ENCODE assay signal across 13 cellular contexts in the genomic region with DNA sequence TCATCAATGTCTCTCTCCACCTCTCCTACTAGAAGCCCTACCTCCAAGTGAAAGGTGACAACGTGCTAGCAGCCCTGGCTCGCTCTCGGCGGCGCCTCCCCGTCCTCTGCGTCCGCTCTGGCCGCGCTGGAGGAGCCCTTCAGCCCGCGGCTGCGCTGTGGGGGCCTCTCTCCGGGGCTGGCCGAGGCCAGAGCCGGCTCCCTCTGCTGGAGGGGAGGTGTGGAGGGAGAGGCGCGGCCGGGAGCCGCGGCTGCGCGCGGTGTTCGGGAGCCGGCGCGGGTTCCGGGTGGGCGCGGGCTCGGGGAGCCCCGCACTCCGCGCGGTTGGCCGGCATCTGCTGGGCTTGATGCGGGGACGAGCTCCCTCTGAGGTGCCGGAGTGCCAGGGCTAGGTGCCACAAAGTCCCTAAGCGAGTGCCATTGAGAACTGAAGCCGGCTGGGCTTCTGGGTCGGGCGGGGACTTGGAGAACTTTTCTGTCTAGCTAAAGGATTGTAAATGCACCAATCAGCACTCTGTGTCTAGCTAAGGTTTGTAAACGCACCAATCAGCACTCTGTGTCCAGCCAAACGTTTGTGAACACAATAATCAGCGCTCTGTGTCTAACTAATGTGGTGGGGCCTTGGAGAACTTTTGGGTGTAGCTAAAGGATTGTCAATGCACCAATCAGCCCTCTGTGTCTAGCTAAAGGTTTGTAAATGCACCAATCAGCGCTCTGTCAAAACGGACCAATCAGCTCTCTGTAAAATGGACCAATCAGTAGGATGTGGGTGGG.
A peak's percentile ranks its signal among the peaks of the same experiment; 100 is the strongest.
DNase-seq lines count a peak whose midpoint lies in the region; ATAC-seq, FAIRE-seq and TF ChIP-seq lines count a peak whose summit lies in the region.
"Had no signal": no experiment of that assay in that cellular context is flagged by ENCODE, and none has a peak within 500 bp of the region (broad histone marks: within the 10 kb centered on the region; RNA-seq: fewer than 3 reads in every experiment).

No MANE protein-coding gene starts in this region.

- TF ChIP-seq CTCF in A549 (IDR thresholded peaks at IDR 0.05) (peak; percentile 22; the same call in 1 of the 3 replicates), kidney epithelial cell (IDR thresholded peaks at IDR 0.05; ENCODE audit: insufficient read depth, low read length, poor library complexity, severe bottlenecking) (no peak), lower leg skin (IDR thresholded peaks at IDR 0.05) (no peak)
- TF ChIP-seq CTCF in activated CD8-positive, alpha-beta T cell treated with anti-CD3 and anti-CD28 coated beads for 36 hours (IDR thresholded peaks at IDR 0.05) = no peak

- H3K4me2 ChIP-seq in A549 = peak overlapping the region; percentile 63

- TF ChIP-seq RAD21 in A549 (conservative IDR thresholded peaks at IDR 0.05 in 1 of 2, IDR thresholded peaks at IDR 0.05 in 1 of 2) = no peak

- ATAC-seq in A549 = peak; percentile 85 to 96
- ATAC-seq in activated CD8-positive, alpha-beta T cell treated with anti-CD3 and anti-CD28 coated beads for 36 hours = peak; percentile 17
- ATAC-seq in GM21786 (IDR thresholded peaks at IDR 0.05; ENCODE audit: unreplicated experiment) = no peak
- ATAC-seq: activated CD4-positive, CD25-positive, alpha-beta regulatory T cell treated with anti-CD3 and anti-CD28 coated beads, Interleukin-2, amount 50 U/mL, for 24 hours; stimulated activated effector memory CD8-positive, alpha-beta T cell treated with anti-CD3 and anti-CD28 coated beads, Interleukin-12 subunit alpha, Interleukin-12 subunit beta, amount 100 ng/mL, for 72 hours had no signal

- peak overlapping the region; percentile 20 for H3K4me3 Mint-ChIP-seq in activated CD8-positive, alpha-beta T cell treated with anti-CD3 and anti-CD28 coated beads for 36 hours
- H3K4me3 Mint-ChIP-seq: activated naive CD8-positive, alpha-beta T cell; nephron progenitor cell; stimulated activated effector memory CD8-positive, alpha-beta T cell treated with anti-CD3 and anti-CD28 coated beads, Interleukin-12 subunit alpha, Interleukin-12 subunit beta, amount 100 ng/mL, for 72 hours had no signal

- H3K36me3 ChIP-seq in kidney epithelial cell (ENCODE audit: control insufficient read depth, insufficient read depth, low read length) = no peaks in the 10 kb centered on the region

- H3K4me1 Mint-ChIP-seq in activated CD8-positive, alpha-beta T cell treated with anti-CD3 and anti-CD28 coated beads for 36 hours (ENCODE audit: low read depth) = no peaks in the 10 kb centered on the region
- H3K4me1 Mint-ChIP-seq: nephron progenitor cell; stimulated activated effector memory CD8-positive, alpha-beta T cell treated with anti-CD3 and anti-CD28 coated beads, Interleukin-12 subunit alpha, Interleukin-12 subunit beta, amount 100 ng/mL, for 72 hours had no signal

- peak overlapping the region; percentile 41 for H3K4me3 ChIP-seq in A549
- H3K4me3 ChIP-seq in kidney epithelial cell (ENCODE audit: low read depth, low read length) = peak overlapping the region; percentile 7
- H3K4me3 ChIP-seq in lower leg skin (ENCODE audit: low read depth, poor library complexity, severe bottlenecking) = no peak overlapping the region

- no peaks in the 10 kb centered on the region for H3K27me3 ChIP-seq in kidney epithelial cell (ENCODE audit: control insufficient read depth, insufficient read depth, low read length)

- peak overlapping the region; percentile 73 to 80 for H3K27ac ChIP-seq in A549

- H3K27me3 Mint-ChIP-seq in activated CD8-positive, alpha-beta T cell treated with anti-CD3 and anti-CD28 coated beads for 36 hours = peaks cover 5% of the 10 kb centered on the region

- H3K36me3 Mint-ChIP-seq in activated CD8-positive, alpha-beta T cell treated with anti-CD3 and anti-CD28 coated beads for 36 hours (ENCODE audit: low read depth) = no peaks in the 10 kb centered on the region
- H3K36me3 Mint-ChIP-seq: activated naive CD8-positive, alpha-beta T cell; stimulated activated effector memory CD8-positive, alpha-beta T cell treated with anti-CD3 and anti-CD28 coated beads, Interleukin-12 subunit alpha, Interleukin-12 subunit beta, amount 100 ng/mL, for 72 hours had no signal

- TF ChIP-seq POLR2A in A549 (IDR thresholded peaks at IDR 0.05; ENCODE audit: low read length) (peak; percentile 72), lower leg skin (IDR thresholded peaks at IDR 0.05) (no peak)

- TF ChIP-seq EP300 in A549 (IDR thresholded peaks at IDR 0.05) = no peak

- 44% methylated on average over 47 of the region's 49 CpGs for whole genome bisulfite sequencing in A549 (ENCODE audit: missing lambda C conversion rate)
- 58 to 73% methylated on average over 43 to 48 of the region's 49 CpGs for WGBS in lower leg skin, 2 donors

- no peaks in the 10 kb centered on the region for H3K4me1 ChIP-seq in A549

- DNase-seq in A549 (ENCODE audit: low read depth in 1 of 2, low spot score in 1 of 2) = peak in 1 of 2 experiments; percentile 66
- peak; percentile 64 for DNase-seq in ELF-1 (ENCODE audit: low read depth, low spot score)
- peak; percentile 2 for DNase-seq in activated CD8-positive, alpha-beta T cell treated with anti-CD3 and anti-CD28 coated beads for 36 hours
- no peak for DNase-seq in kidney epithelial cell (ENCODE audit: low read depth)
- DNase-seq in lower leg skin (ENCODE audit: low spot score in 2 of 2) = no peak
- DNase-seq in NCI-H1092 (lab: John Stamatoyannopoulos, UW) = no peak
- DNase-seq in stimulated activated CD4-positive, alpha-beta T cell treated with anti-CD3 and anti-CD28 coated beads, Interleukin-2, amount 100 ng/mL, for 48 hours = no peak
- DNase-seq: NCI-H2029 treated with DMSO at 0.1 percent for 48 hours, nephron progenitor cell had no signal

- H3K27ac Mint-ChIP-seq in activated CD8-positive, alpha-beta T cell treated with anti-CD3 and anti-CD28 coated beads for 36 hours = no peak overlapping the region
- H3K27ac Mint-ChIP-seq: activated naive CD8-positive, alpha-beta T cell; nephron progenitor cell; stimulated activated effector memory CD8-positive, alpha-beta T cell treated with anti-CD3 and anti-CD28 coated beads, Interleukin-12 subunit alpha, Interleukin-12 subunit beta, amount 100 ng/mL, for 72 hours had no signal

- POLR2A ChIA-PET in A549 (lab: Yijun Ruan, JAX) = interaction anchor here (0.8 kb wide), 1 partner anchor 16 kb away, joined by 3 read pairs; no protein-coding TSS in a partner anchor
- POLR2A ChIA-PET in activated CD8-positive, alpha-beta T cell treated with anti-CD3 and anti-CD28 coated beads for 36 hours (lab: Charles Lee) = no interaction called here

- CTCF ChIA-PET in A549 (lab: Yijun Ruan, JAX) = interaction anchor here (0.6 to 2.2 kb wide), 4 partner anchors 10 to 168 kb away, joined by 3 to 7 read pairs (median 4); no protein-coding TSS in a partner anchor
- CTCF ChIA-PET in activated CD8-positive, alpha-beta T cell treated with anti-CD3 and anti-CD28 coated beads for 36 hours (lab: Charles Lee) = interaction anchor here (1.0 to 2.0 kb wide), 2 partner anchors 24 to 302 kb away, joined by 4 read pairs; no protein-coding TSS in a partner anchor

- 0 out of 3 replicates have a peak, but pooled peaks cover 3% of the 10 kb centered on the region for H3K9me3 ChIP-seq in A549

- no peak for FAIRE-seq in A549 (lab: Jason Lieb, UNC)

- H3K9me3 Mint-ChIP-seq in activated CD8-positive, alpha-beta T cell treated with anti-CD3 and anti-CD28 coated beads for 36 hours = no peaks in the 10 kb centered on the region

- intact Hi-C loops in activated CD8-positive, alpha-beta T cell treated with anti-CD3 and anti-CD28 coated beads for 36 hours (cut with micrococcal nuclease) = no loop called here
- intact Hi-C loops in lower leg skin (cut with DNase I; ENCODE audit: low total_unique reads) = no loop called here

TF ChIP-seq in A549, 52 proteins besides CTCF, POLR2A, EP300 and RAD21:
- TF ChIP-seq NR3C1 (IDR thresholded peaks at IDR 0.05) (no peak), FOSL2 (IDR thresholded peaks at IDR 0.05) (no peak), FOSL2 (CRISPR knock-in tag; IDR thresholded peaks at IDR 0.05) (no peak), ZFP36 (IDR thresholded peaks at IDR 0.05; ENCODE audit: borderline replicate concordance, partially characterized antibody) (no peak), MAFK (IDR thresholded peaks at IDR 0.05; ENCODE audit: partially characterized antibody) (peak; percentile 42), RFX5 (IDR thresholded peaks at IDR 0.05) (no peak), JUN (IDR thresholded peaks at IDR 0.05) (peak in 1 of 2 experiments; percentile 28; a peak in 1 of 5 replicates), HOXB13 (CRISPR knock-in tag; IDR thresholded peaks at IDR 0.05; ENCODE audit: low read depth) (no peak), GATA3 (IDR thresholded peaks at IDR 0.05; ENCODE audit: borderline replicate concordance) (no peak), ESRRA (IDR thresholded peaks at IDR 0.05; ENCODE audit: borderline replicate concordance, low read length) (no peak), BHLHE40 (IDR thresholded peaks at IDR 0.05; ENCODE audit: low read depth, low read length) (no peak)
- TF ChIP-seq, protein P1, sequence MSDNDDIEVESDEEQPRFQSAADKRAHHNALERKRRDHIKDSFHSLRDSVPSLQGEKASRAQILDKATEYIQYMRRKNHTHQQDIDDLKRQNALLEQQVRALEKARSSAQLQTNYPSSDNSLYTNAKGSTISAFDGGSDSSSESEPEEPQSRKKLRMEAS (IDR thresholded peaks at IDR 0.05) = peak; percentile 66
- TF ChIP-seq, protein P2, sequence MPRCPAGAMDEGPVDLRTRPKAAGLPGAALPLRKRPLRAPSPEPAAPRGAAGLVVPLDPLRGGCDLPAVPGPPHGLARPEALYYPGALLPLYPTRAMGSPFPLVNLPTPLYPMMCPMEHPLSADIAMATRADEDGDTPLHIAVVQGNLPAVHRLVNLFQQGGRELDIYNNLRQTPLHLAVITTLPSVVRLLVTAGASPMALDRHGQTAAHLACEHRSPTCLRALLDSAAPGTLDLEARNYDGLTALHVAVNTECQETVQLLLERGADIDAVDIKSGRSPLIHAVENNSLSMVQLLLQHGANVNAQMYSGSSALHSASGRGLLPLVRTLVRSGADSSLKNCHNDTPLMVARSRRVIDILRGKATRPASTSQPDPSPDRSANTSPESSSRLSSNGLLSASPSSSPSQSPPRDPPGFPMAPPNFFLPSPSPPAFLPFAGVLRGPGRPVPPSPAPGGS (IDR thresholded peaks at IDR 0.05) = 0 out of 3 replicates have a peak, but pooled peaks have one; percentile 33

Comparison
In these comparisons a context has a peak if more than half of its experiments do, and no peak if none do; other contexts are left out.
1. DNase-seq: peak in ELF-1 (single experiment) and activated CD8-positive, alpha-beta T cell treated with anti-CD3 and anti-CD28 coated beads for 36 hours (single experiment); none in kidney epithelial cell (single experiment), lower leg skin (0 of 2), NCI-H1092 (single experiment) and stimulated activated CD4-positive, alpha-beta T cell treated with anti-CD3 and anti-CD28 coated beads, Interleukin-2, amount 100 ng/mL, for 48 hours (0 of 2).